Comparison of ENCODE assay signal across 1 cellular context in genomic region chr13:26867451-26868067, GRCh38.
TF ChIP-seq lines count a peak whose summit lies in the region.

No MANE protein-coding gene starts in this region.

TF ChIP-seq in GM12878, 131 proteins besides CTCF, POLR2A, EP300 and RAD21 (continued from another document):
- no peak for TF ChIP-seq KAT2A (conservative IDR thresholded peaks at IDR 0.05; ENCODE audit: control insufficient read depth, low read depth, low read length)
